ENCODE assay signal across 17 cellular contexts in genomic region chr2:161095314-161095713, GRCh38.
"Had no signal": no experiment of that assay in that cellular context is flagged by ENCODE, and none has a peak within 500 bp of the region (broad histone marks: within the 10 kb centered on the region; RNA-seq: fewer than 3 reads in every experiment).

No MANE protein-coding gene starts in this region.

- H3K4me3 ChIP-seq: sigmoid colon, stomach, vagina had no signal

- H3K36me3 Mint-ChIP-seq: activated CD4-positive, alpha-beta memory T cell treated with anti-CD3 and anti-CD28 coated beads for 36 hours; immature natural killer cell; naive thymus-derived CD8-positive, alpha-beta T cell; stimulated activated effector memory CD8-positive, alpha-beta T cell treated with anti-CD3 and anti-CD28 coated beads, Interleukin-12 subunit alpha, Interleukin-12 subunit beta, amount 100 ng/mL, for 72 hours had no signal

- H3K27ac ChIP-seq: neutrophil, sigmoid colon, stomach, vagina had no signal

- DNase-seq: activated CD4-positive, alpha-beta memory T cell treated with anti-CD3 and anti-CD28 coated beads for 36 hours; activated CD4-positive, alpha-beta T cell treated with anti-CD3 and anti-CD28 coated beads for 36 hours; activated gamma-delta T cell treated with Interleukin-2 at 50 U/mL for 16 hours; activated T-cell treated with anti-CD3 and anti-CD28 coated beads for 4 hours; effector CD4-positive, alpha-beta T cell; immature natural killer cell; mesenchymal stem cell; naive thymus-derived CD8-positive, alpha-beta T cell; sigmoid colon; stimulated activated CD4-positive, alpha-beta T cell treated with anti-CD3 and anti-CD28 coated beads, Interleukin-4, amount 100 ng/mL, for 24 hours; stomach; trophoblast cell had no signal

- H3K36me3 ChIP-seq: neutrophil, sigmoid colon, stomach, vagina had no signal

- H3K4me3 Mint-ChIP-seq: activated CD4-positive, alpha-beta memory T cell treated with anti-CD3 and anti-CD28 coated beads for 36 hours; activated CD4-positive, alpha-beta T cell treated with anti-CD3 and anti-CD28 coated beads for 36 hours; activated naive CD8-positive, alpha-beta T cell; activated T-helper 1 cell treated with anti-CD3 and anti-CD28 coated beads, Interleukin-12 subunit alpha, Interleukin-12 subunit beta, Interleukin-2, Interleukin-4 antibody, amounts not matched to agents 30 ng/mL and 10 ng/mL and 1 ng/mL, durations not matched to agents 14 hours and 24 hours and 36 hours; immature natural killer cell; naive thymus-derived CD8-positive, alpha-beta T cell; stimulated activated effector memory CD8-positive, alpha-beta T cell treated with anti-CD3 and anti-CD28 coated beads, Interleukin-12 subunit alpha, Interleukin-12 subunit beta, amount 100 ng/mL, for 72 hours had no signal

- H3K9me3 Mint-ChIP-seq: stimulated activated effector memory CD8-positive, alpha-beta T cell treated with anti-CD3 and anti-CD28 coated beads, Interleukin-12 subunit alpha, Interleukin-12 subunit beta, amount 100 ng/mL, for 72 hours had no signal

- H3K27me3 ChIP-seq: neutrophil, sigmoid colon, stomach, vagina had no signal

- H3K4me1 ChIP-seq: sigmoid colon, stomach, vagina had no signal

- H3K27ac Mint-ChIP-seq: activated CD4-positive, alpha-beta memory T cell treated with anti-CD3 and anti-CD28 coated beads for 36 hours; activated CD4-positive, alpha-beta T cell treated with anti-CD3 and anti-CD28 coated beads for 36 hours; activated naive CD8-positive, alpha-beta T cell; activated T-helper 1 cell treated with anti-CD3 and anti-CD28 coated beads, Interleukin-12 subunit alpha, Interleukin-12 subunit beta, Interleukin-2, Interleukin-4 antibody, amounts not matched to agents 30 ng/mL and 10 ng/mL and 1 ng/mL, durations not matched to agents 14 hours and 24 hours and 36 hours; naive thymus-derived CD8-positive, alpha-beta T cell; stimulated activated effector memory CD8-positive, alpha-beta T cell treated with anti-CD3 and anti-CD28 coated beads, Interleukin-12 subunit alpha, Interleukin-12 subunit beta, amount 100 ng/mL, for 72 hours had no signal

- H3K9me3 ChIP-seq: neutrophil, sigmoid colon, stomach, vagina had no signal

- ATAC-seq: activated CD4-positive, alpha-beta T cell treated with anti-CD3 and anti-CD28 coated beads for 36 hours; naive thymus-derived CD8-positive, alpha-beta T cell; stimulated activated effector memory CD8-positive, alpha-beta T cell treated with anti-CD3 and anti-CD28 coated beads, Interleukin-12 subunit alpha, Interleukin-12 subunit beta, amount 100 ng/mL, for 72 hours had no signal

- H3K27me3 Mint-ChIP-seq: activated CD4-positive, alpha-beta memory T cell treated with anti-CD3 and anti-CD28 coated beads for 36 hours had no signal
